15 cellular contexts compared by ENCODE assay signal in genomic region chr16:83838151-83838550, GRCh38. TPM values are rescaled to one million over a fixed set of nuclear protein-coding genes. Genes with fewer than 3 reads are reported as not detected.
A peak's percentile ranks its signal among the peaks of the same experiment; 100 is the strongest.
DNase-seq lines count a peak whose midpoint lies in the region; ATAC-seq and TF ChIP-seq lines count a peak whose summit lies in the region.
"Had no signal": no experiment of that assay in that cellular context is flagged by ENCODE, and none has a peak within 500 bp of the region (broad histone marks: within the 10 kb centered on the region; RNA-seq: fewer than 3 reads in every experiment).

No MANE protein-coding gene starts in this region.

- no peaks in the 10 kb centered on the region for H3K9me2 ChIP-seq in GM23338 (ENCODE audit: insufficient read depth)

- 96% methylated on average over 4 of the region's 4 CpGs for WGBS in endodermal cell (ENCODE audit: insufficient coverage in 1 of 2, insufficient read length in 1 of 2), 2 experiments

- no peak overlapping the region for H3K27ac ChIP-seq in GM23338 (ENCODE audit: low read depth)
- H3K27ac ChIP-seq in HEK293 (ENCODE audit: extremely low read depth, low read depth, low read length) = no peak overlapping the region
- H3K27ac ChIP-seq in endodermal cell (ENCODE audit: low read depth, low read length) = no peak overlapping the region
- H3K27ac ChIP-seq: BLaER1 treated with 17β-estradiol and CSF1 and Interleukin-3, amounts not matched to agents 10 nM and 100 nM had no signal

- H3K9me3 Mint-ChIP-seq in GM23338 (peaks cover 12% of the 10 kb centered on the region), endodermal cell (peaks cover 41% of the 10 kb centered on the region)
- H3K9me3 Mint-ChIP-seq: CD8-positive, alpha-beta T cell; HFFc6 had no signal

- H3K4me3 Mint-ChIP-seq in GM23338 = no peak overlapping the region
- H3K4me3 Mint-ChIP-seq in endodermal cell = no peak overlapping the region
- H3K4me3 Mint-ChIP-seq: B cell; CD8-positive, alpha-beta T cell; HFFc6 had no signal

- no peak for ATAC-seq in GM23338
- ATAC-seq: CD8-positive, alpha-beta T cell had no signal

- H3K4me1 ChIP-seq in GM23338 (ENCODE audit: insufficient read depth) (peaks cover 47% of the 10 kb centered on the region), HEK293 (ENCODE audit: control insufficient read depth, insufficient read depth, low read length) (no peaks in the 10 kb centered on the region), endodermal cell (ENCODE audit: control insufficient read depth, insufficient read depth, low read length) (peaks cover 5% of the 10 kb centered on the region)

- H3K4me3 ChIP-seq in GM23338 = no peak overlapping the region
- no peak overlapping the region for H3K4me3 ChIP-seq in HEK293 (ENCODE audit: low read depth, low read length)
- peak overlapping the region; percentile 26 for H3K4me3 ChIP-seq in endodermal cell (ENCODE audit: low read length)
- H3K4me3 ChIP-seq: BLaER1 treated with 17β-estradiol and CSF1 and Interleukin-3, amounts not matched to agents 10 nM and 100 nM had no signal

- H3K36me3 ChIP-seq in GM23338 (ENCODE audit: insufficient read depth) (no peaks in the 10 kb centered on the region), HEK293 (ENCODE audit: control insufficient read depth in 2 of 2, insufficient read depth in 1 of 2, low read length in 2 of 2) (no peaks in the 10 kb centered on the region), endodermal cell (ENCODE audit: control insufficient read depth, insufficient read depth, low read length) (no peaks in the 10 kb centered on the region)
- H3K36me3 ChIP-seq: BLaER1 treated with 17β-estradiol and CSF1 and Interleukin-3, amounts not matched to agents 10 nM and 100 nM had no signal

- H3K9me3 ChIP-seq in HEK293 (ENCODE audit: control insufficient read depth, insufficient read depth, low read depth, low read length) = no peaks in the 10 kb centered on the region
- peaks cover 48% of the 10 kb centered on the region for H3K9me3 ChIP-seq in endodermal cell (ENCODE audit: control insufficient read depth, low read length)

- CTCF ChIA-PET in HEK293 (lab: Yijun Ruan, JAX) = interaction anchor here (0.6 to 1.2 kb wide), 3 partner anchors 14 to 855 kb away, joined by 3 to 4 read pairs (median 4); no protein-coding TSS in a partner anchor

- H3K27me3 ChIP-seq in GM23338 (ENCODE audit: insufficient read depth) (no peaks in the 10 kb centered on the region), endodermal cell (ENCODE audit: control insufficient read depth, insufficient read depth, low read length, poor library complexity, severe bottlenecking) (no peaks in the 10 kb centered on the region)
- H3K27me3 ChIP-seq: BLaER1 treated with 17β-estradiol and CSF1 and Interleukin-3, amounts not matched to agents 10 nM and 100 nM had no signal

- H3K4me2 ChIP-seq in GM23338 = no peak overlapping the region
- H3K4me2 ChIP-seq: BLaER1 treated with 17β-estradiol and CSF1 and Interleukin-3, amounts not matched to agents 10 nM and 100 nM had no signal

- peak; percentile 3 for DNase-seq in NCI-H2171 treated with DMSO at 0.1 percent for 48 hours (lab: John Stamatoyannopoulos, UW)
- no peak for DNase-seq in NCI-H2171 (lab: John Stamatoyannopoulos, UW)
- no peak for DNase-seq in GM23338 (ENCODE audit: low spot score)
- DNase-seq in endodermal cell = no peak
- no peak for DNase-seq in SKM-1 treated with dmso at 0.1 percent for 144 hours (lab: John Stamatoyannopoulos, UW; ENCODE audit: unreplicated experiment)
- no peak for DNase-seq in KBM-7
- DNase-seq: Calu3; CD8-positive, alpha-beta T cell; DMS79 treated with DMSO at 0.1 percent for 48 hours; GF-D8; HCEC 1CT; HFFc6 had no signal

- H2AFZ ChIP-seq in GM23338 = no peak overlapping the region

- peaks cover 5% of the 10 kb centered on the region; the same call in 2 of the 3 replicates for H3K36me3 Mint-ChIP-seq in GM23338 (ENCODE audit: low read depth)
- H3K36me3 Mint-ChIP-seq in endodermal cell (ENCODE audit: low read depth) = peaks cover 13% of the 10 kb centered on the region
- H3K36me3 Mint-ChIP-seq: CD8-positive, alpha-beta T cell had no signal

- H4K20me1 ChIP-seq in GM23338 (replicated peaks; ENCODE audit: insufficient read depth) = no peaks in the 10 kb centered on the region
- H4K20me1 ChIP-seq: BLaER1 treated with 17β-estradiol and CSF1 and Interleukin-3, amounts not matched to agents 10 nM and 100 nM had no signal

- POLR2A ChIA-PET in HEK293 (lab: Yijun Ruan, JAX) = no interaction called here

- H3K27me3 Mint-ChIP-seq in GM23338 (ENCODE audit: insufficient read depth, low read depth, poor library complexity) = peaks cover 9% of the 10 kb centered on the region
- no peaks in the 10 kb centered on the region for H3K27me3 Mint-ChIP-seq in endodermal cell (ENCODE audit: insufficient read depth)

- no peaks in the 10 kb centered on the region for H3K79me2 ChIP-seq in GM23338 (replicated peaks; ENCODE audit: insufficient read depth)

- in situ Hi-C loops in KBM-7 (cut with MboI; ENCODE audit: low pct_unique_long_range_greater_than_20kb, low sequenced_read_pairs) = loop anchor here (10.0 kb wide), 1 partner anchor 47 kb away; no protein-coding TSS in a partner anchor

- H3K27ac Mint-ChIP-seq in GM23338 (peak overlapping the region; percentile 90), endodermal cell (no peak overlapping the region)
- H3K27ac Mint-ChIP-seq: B cell; CD8-positive, alpha-beta T cell; HFFc6 had no signal

- TF ChIP-seq CTCF in GM23338 (conservative IDR thresholded peaks at IDR 0.05; ENCODE audit: low read depth in 2 of 2) = no peak
- no peak for TF ChIP-seq CTCF in HEK293 (tag by site-specific recombination; IDR thresholded peaks at IDR 0.05)
- no peak for TF ChIP-seq CTCF in endodermal cell (conservative IDR thresholded peaks at IDR 0.05)

- H3F3A ChIP-seq in GM23338 (replicated peaks; ENCODE audit: low read depth) = 0 out of 2 replicates have a peak, but pooled peaks cover 3% of the 10 kb centered on the region

- no peak overlapping the region for H3K9ac ChIP-seq in endodermal cell (ENCODE audit: extremely low read depth, low read length, poor library complexity, severe bottlenecking)
- H3K9ac ChIP-seq: BLaER1 treated with 17β-estradiol and CSF1 and Interleukin-3, amounts not matched to agents 10 nM and 100 nM had no signal

- H3K4me1 Mint-ChIP-seq in GM23338 = peaks cover 73% of the 10 kb centered on the region
- peaks cover 35% of the 10 kb centered on the region for H3K4me1 Mint-ChIP-seq in endodermal cell

TF ChIP-seq in GM23338, 12 proteins besides CTCF, POLR2A, EP300 and RAD21 (continues in another document):
- no peak for TF ChIP-seq POLR2AphosphoS5 (IDR thresholded peaks at IDR 0.05; ENCODE audit: low read depth)

TF ChIP-seq in HEK293, 187 proteins besides CTCF, POLR2A, EP300 and RAD21 (continues in another document):
- TF ChIP-seq ZXDB (tag by site-specific recombination; IDR thresholded peaks at IDR 0.05) (no peak), ZNF366 (tag by site-specific recombination; conservative IDR thresholded peaks at IDR 0.05) (peak; percentile 88), MZF1 (tag by site-specific recombination; IDR thresholded peaks at IDR 0.05; ENCODE audit: borderline replicate concordance) (no peak), GLIS2 (tag by site-specific recombination; IDR thresholded peaks at IDR 0.05) (no peak), ZIC2 (tag by site-specific recombination; IDR thresholded peaks at IDR 0.05) (no peak), ZBTB26 (tag by site-specific recombination; optimal IDR thresholded peaks at IDR 0.05) (no peak), ZNF521 (tag by site-specific recombination; IDR thresholded peaks at IDR 0.05) (0 out of 2 replicates have a peak, but pooled peaks have one; percentile 24), KLF16 (tag by site-specific recombination; IDR thresholded peaks at IDR 0.05) (no peak), ZNF664 (tag by site-specific recombination; IDR thresholded peaks at IDR 0.05) (peak; percentile 31; the same call in 1 of the 2 replicates), KLF1 (tag by site-specific recombination; IDR thresholded peaks at IDR 0.05) (no peak), GLIS1 (tag by site-specific recombination; IDR thresholded peaks at IDR 0.05) (no peak), TCF7L2 (IDR thresholded peaks at IDR 0.05; ENCODE audit: borderline replicate concordance, low read depth, low read length) (no peak), SETDB1 (IDR thresholded peaks at IDR 0.05; ENCODE audit: insufficient read length, low read length) (no peak), ZFHX2 (tag by site-specific recombination; conservative IDR thresholded peaks at IDR 0.05) (no peak), ZNF280C (tag by site-specific recombination; IDR thresholded peaks at IDR 0.05) (no peak), ZNF776 (tag by site-specific recombination; IDR thresholded peaks at IDR 0.05; ENCODE audit: borderline replicate concordance) (no peak), SCRT2 (tag by site-specific recombination; IDR thresholded peaks at IDR 0.05) (no peak)

RNA-seq across cellular contexts. Expression of gene HSBP1, which starts 30.4 kb away (rescaled TPM):
- total RNA-seq in GM23338 (2014; rRNA removed; shearing (Covaris generic)) = 44.5 and 71.0 TPM in 2 replicates
- polyA plus RNA-seq in GM23338 (2016; fragmentation: Nextera tagmentation; extraction: Ambion mirVana) = 817 and 832 TPM in 2 replicates
- total RNA-seq in endodermal cell = 100 to 1,000 TPM; 229 to 239 TPM
- polyA plus RNA-seq in endodermal cell (2013, experiment 1 of 2) = 229 TPM
- 209 TPM for polyA plus RNA-seq in endodermal cell (2013, experiment 2 of 2)
